Comparison of ENCODE assay signal across 21 cellular contexts in genomic region chr12:4994622-4995021, GRCh38. TPM values are rescaled to one million over a fixed set of nuclear protein-coding genes. Genes with fewer than 3 reads are reported as not detected.
DNase-seq lines count a peak whose midpoint lies in the region; ATAC-seq, FAIRE-seq and TF ChIP-seq lines count a peak whose summit lies in the region.
"Had no signal": no experiment of that assay in that cellular context is flagged by ENCODE, and none has a peak within 500 bp of the region (broad histone marks: within the 10 kb centered on the region; RNA-seq: fewer than 3 reads in every experiment).

No MANE protein-coding gene starts in this region.

- intact Hi-C loops in Right ventricle myocardium superior (cut with DNase I) (no loop called here), Right ventricle myocardium inferior (cut with DNase I) (no loop called here), left ventricle myocardium superior (cut with micrococcal nuclease) (no loop called here), left cardiac atrium (cut with DNase I) (no loop called here), adrenal gland (cut with DNase I) (no loop called here)

- FAIRE-seq in urothelium cell line (lab: Jason Lieb, UNC): peak; percentile 91
- FAIRE-seq: A204.1, G401.6, GM12892 had no signal

- no peaks in the 10 kb centered on the region for H3K4me1 ChIP-seq in adrenal gland (replicated peaks in 1 of 2)
- H3K4me1 ChIP-seq: BLaER1, Caco-2 had no signal

- no peaks in the 10 kb centered on the region for H3K36me3 ChIP-seq in adrenal gland (replicated peaks in 1 of 2)
- H3K36me3 ChIP-seq: BLaER1 had no signal

- no peak overlapping the region for H3K4me3 ChIP-seq in adrenal gland
- H3K4me3 ChIP-seq: BLaER1 had no signal

- no peaks in the 10 kb centered on the region for H3K9me3 ChIP-seq in adrenal gland (replicated peaks in 1 of 3)
- H3K9me3 ChIP-seq: BLaER1, Caco-2 had no signal

- no peak for DNase-seq in Right ventricle myocardium superior
- DNase-seq in Right ventricle myocardium inferior (ENCODE audit: missing footprints): no peak
- no peak for DNase-seq in left ventricle myocardium superior
- DNase-seq in left cardiac atrium: no peak
- no peak for DNase-seq in urothelium cell line (ENCODE audit: low spot score)
- no peak for DNase-seq in adrenal gland
- DNase-seq: Caco-2; CD4-positive, CD25-positive, alpha-beta regulatory T cell; CD8-positive, alpha-beta T cell; DMS153; DND-41; GOT3; H7 had no signal

- 50 to 69% (median 65%) methylated on average over 4 of the region's 4 CpGs for WGBS in adrenal gland, 4 donors

- no peak for TF ChIP-seq POLR2A in adrenal gland (IDR thresholded peaks at IDR 0.05)

- no peak overlapping the region for H3K27ac ChIP-seq in adrenal gland
- H3K27ac ChIP-seq: 22Rv1, BLaER1, C4-2B had no signal

- ATAC-seq in Right ventricle myocardium superior (ENCODE audit: poor library complexity) (peak; percentile 40), Right ventricle myocardium inferior (no peak), left ventricle myocardium superior (peak; percentile 79), left cardiac atrium (no peak)
- ATAC-seq: CD8-positive, alpha-beta T cell; HCT116 had no signal

- TF ChIP-seq CTCF in adrenal gland (IDR thresholded peaks at IDR 0.05): no peak

- peaks cover 4% of the 10 kb centered on the region for H3K27me3 ChIP-seq in adrenal gland
- H3K27me3 ChIP-seq: BLaER1 had no signal

RNA-seq across cellular contexts. Expression of gene KCNA5, which starts 49.1 kb away (rescaled TPM):
- total RNA-seq in Right ventricle myocardium superior (3.1 TPM), Right ventricle myocardium inferior (2.1 TPM), left ventricle myocardium superior (2.2 TPM), left cardiac atrium (10 to 100 TPM; 70.3 to 94.8 TPM), adrenal gland (under 1 TPM in 4 of 8 donors, not detected in 4; 0.07 to 0.23 (median 0.13) TPM)
- polyA plus RNA-seq in adrenal gland: under 1 TPM; 0.32 to 0.98 (median 0.37) TPM
- total RNA-seq: Caco-2; CD4-positive, CD25-positive, alpha-beta regulatory T cell; CD8-positive, alpha-beta T cell had no signal
- polyA plus RNA-seq: AG04450; CD4-positive, CD25-positive, alpha-beta regulatory T cell had no signal

Comparison
In these comparisons a context has a peak if more than half of its experiments do, and no peak if none do; other contexts are left out.
1. ATAC-seq: peak in Right ventricle myocardium superior (single experiment) and left ventricle myocardium superior (single experiment); none in Right ventricle myocardium inferior (single experiment) and left cardiac atrium (0 of 2).
2. RNA of gene KCNA5, which starts 49.1 kb away (total RNA-seq): 70.3 to 94.8 TPM in left cardiac atrium; 3.1 TPM in Right ventricle myocardium superior (single experiment), 2.2 TPM in left ventricle myocardium superior (single experiment), 2.1 TPM in Right ventricle myocardium inferior (single experiment) and 0.07 to 0.23 TPM in adrenal gland; every median in the first group is over 10 times any median in the second.